20 cellular contexts compared by ENCODE assay signal in genomic region chr6:53280207-53280606, GRCh38.
A peak's percentile ranks its signal among the peaks of the same experiment; 100 is the strongest.
DNase-seq lines count a peak whose midpoint lies in the region; ATAC-seq and TF ChIP-seq lines count a peak whose summit lies in the region.
"Had no signal": no experiment of that assay in that cellular context is flagged by ENCODE, and none has a peak within 500 bp of the region (broad histone marks: within the 10 kb centered on the region; RNA-seq: fewer than 3 reads in every experiment).

No MANE protein-coding gene starts in this region.

- no peaks in the 10 kb centered on the region for H3K36me3 ChIP-seq in breast epithelium
- 0 out of 2 replicates have a peak, but pooled peaks cover 5% of the 10 kb centered on the region for H3K36me3 ChIP-seq in Karpas-422 (ENCODE audit: insufficient read depth, low read length)
- peaks cover 89% of the 10 kb centered on the region for H3K36me3 ChIP-seq in OCI-LY7 (ENCODE audit: insufficient read depth, low read length)
- H3K36me3 ChIP-seq in subcutaneous abdominal adipose tissue (ENCODE audit: control insufficient read depth in 5 of 5, insufficient read depth in 5 of 5, low read length in 5 of 5), result peaks cover 12 to 50% (median 26%) of the 10 kb centered on the region in 5 donors

- H3K9me3 ChIP-seq in breast epithelium (no peaks in the 10 kb centered on the region), Karpas-422 (ENCODE audit: low read length) (no peaks in the 10 kb centered on the region), OCI-LY7 (ENCODE audit: low read length) (no peaks in the 10 kb centered on the region), subcutaneous abdominal adipose tissue (ENCODE audit: control insufficient read depth in 5 of 5, low read length in 5 of 5) (no peaks in the 10 kb centered on the region)
- H3K9me3 ChIP-seq: esophagus squamous epithelium, HAP-1, tibial nerve had no signal

- H3K4me3 Mint-ChIP-seq in MCF 10A (ENCODE audit: unreplicated experiment), result no peak overlapping the region
- H3K4me3 Mint-ChIP-seq: activated naive CD8-positive, alpha-beta T cell treated with anti-CD3 and anti-CD28 coated beads, Interleukin-2, amount 10 ng/mL, durations not matched to agents 7 days and 5 days; effector memory CD8-positive, alpha-beta T cell; natural killer cell treated with Interleukin-12 subunit alpha and Interleukin-12 subunit beta and Interleukin-15 and Interleukin-18, amount 100 ng/mL, for 72 hours; stimulated activated effector memory CD8-positive, alpha-beta T cell treated with anti-CD3 and anti-CD28 coated beads, Interleukin-12 subunit alpha, Interleukin-12 subunit beta, amount 100 ng/mL, for 72 hours had no signal

- H4K20me1 ChIP-seq in Karpas-422 (ENCODE audit: insufficient read depth, low read depth, low read length) (no peaks in the 10 kb centered on the region), OCI-LY7 (ENCODE audit: insufficient read depth, low read length) (no peaks in the 10 kb centered on the region)

- H3K27me3 Mint-ChIP-seq in MCF 10A (ENCODE audit: insufficient read depth, unreplicated experiment), result no peaks in the 10 kb centered on the region
- H3K27me3 Mint-ChIP-seq: activated naive CD8-positive, alpha-beta T cell treated with anti-CD3 and anti-CD28 coated beads, Interleukin-2, amount 10 ng/mL, durations not matched to agents 7 days and 5 days; effector memory CD8-positive, alpha-beta T cell; natural killer cell treated with Interleukin-12 subunit alpha and Interleukin-12 subunit beta and Interleukin-15 and Interleukin-18, amount 100 ng/mL, for 72 hours had no signal

- H3K27ac ChIP-seq in breast epithelium (peak overlapping the region; percentile 3 to 69), Karpas-422 (ENCODE audit: low read length) (0 out of 2 replicates have a peak overlapping the region, but pooled peaks have one; percentile 8), OCI-LY7 (ENCODE audit: low read depth, low read length, poor library complexity, severe bottlenecking) (peak overlapping the region; percentile 34), subcutaneous abdominal adipose tissue (ENCODE audit: low read depth, low read length) (peak overlapping the region; percentile 50)
- H3K27ac ChIP-seq: esophagus squamous epithelium had no signal

- peaks cover 14% of the 10 kb centered on the region for H3K36me3 Mint-ChIP-seq in MCF 10A (ENCODE audit: insufficient read depth, unreplicated experiment)

- H3K4me3 ChIP-seq in breast epithelium, result no peak overlapping the region
- no peak overlapping the region for H3K4me3 ChIP-seq in Karpas-422 (ENCODE audit: low read length)
- H3K4me3 ChIP-seq in OCI-LY7 (ENCODE audit: low read depth, low read length, poor library complexity, severe bottlenecking), result no peak overlapping the region
- H3K4me3 ChIP-seq in subcutaneous abdominal adipose tissue (ENCODE audit: low read depth in 1 of 5, low read length in 5 of 5), result no peak overlapping the region
- H3K4me3 ChIP-seq: esophagus squamous epithelium, HAP-1, tibial nerve had no signal

- H3K79me2 ChIP-seq in Karpas-422 (ENCODE audit: low read length), result peaks cover 72% of the 10 kb centered on the region
- H3K79me2 ChIP-seq in OCI-LY7 (ENCODE audit: insufficient read depth, low read depth, low read length), result peaks cover 16% of the 10 kb centered on the region; the same call in 1 of the 2 replicates

- no peak for ATAC-seq in SK-N-SH treated with all-trans-retinoic acid at 6 μM for 48 hours
- ATAC-seq: effector memory CD8-positive, alpha-beta T cell; natural killer cell treated with Interleukin-12 subunit alpha and Interleukin-12 subunit beta and Interleukin-15 and Interleukin-18, amount 100 ng/mL, for 72 hours; stimulated activated effector memory CD8-positive, alpha-beta T cell treated with anti-CD3 and anti-CD28 coated beads, Interleukin-12 subunit alpha, Interleukin-12 subunit beta, amount 100 ng/mL, for 72 hours had no signal

- no peak overlapping the region for H2AFZ ChIP-seq in Karpas-422 (ENCODE audit: low read length)
- no peak overlapping the region for H2AFZ ChIP-seq in OCI-LY7 (ENCODE audit: low read length)

- CTCF ChIA-PET in MCF 10A (lab: Yijun Ruan, JAX) (interaction anchor here (1.1 to 2.5 kb wide), 3 partner anchors 8 to 204 kb away, joined by 4 to 11 read pairs (median 4); no protein-coding TSS in a partner anchor), OCI-LY7 (lab: Charles Lee; ENCODE audit: unreplicated experiment) (interaction anchor here (0.6 to 1.4 kb wide), 3 partner anchors 14 to 21 kb away, joined by 3 read pairs; no protein-coding TSS in a partner anchor)

- H3K27me3 ChIP-seq in breast epithelium (no peaks in the 10 kb centered on the region), Karpas-422 (ENCODE audit: low read length) (no peaks in the 10 kb centered on the region), subcutaneous abdominal adipose tissue (ENCODE audit: control insufficient read depth in 5 of 5, insufficient read depth in 4 of 5, low read length in 5 of 5) (no peaks in the 10 kb centered on the region)
- H3K27me3 ChIP-seq: esophagus squamous epithelium, tibial nerve had no signal

- POLR2A ChIA-PET in MCF 10A (lab: Yijun Ruan, JAX) (interaction anchor here (0.6 to 1.2 kb wide), 2 partner anchors 10 to 16 kb away, joined by 3 read pairs; no protein-coding TSS in a partner anchor), OCI-LY7 (lab: Charles Lee) (interaction anchor here (0.5 to 1.5 kb wide), 7 partner anchors 12 to 94 kb away, joined by 3 to 6 read pairs (median 4); no protein-coding TSS in a partner anchor)

- no peak for DNase-seq in breast epithelium (ENCODE audit: low spot score in 2 of 2)
- no peak for DNase-seq in MCF 10A (ENCODE audit: unreplicated experiment)
- DNase-seq in Karpas-422, result no peak
- peak; percentile 40 for DNase-seq in OCI-LY7 (ENCODE audit: low spot score)
- DNase-seq in ACHN, result no peak
- no peak for DNase-seq in hepatic stellate cell (ENCODE audit: low spot score)
- DNase-seq: activated CD4-positive, CD25-positive, alpha-beta regulatory T cell treated with anti-CD3 and anti-CD28 coated beads, Interleukin-2, amount 50 U/mL, for 72 hours; activated naive CD8-positive, alpha-beta T cell treated with anti-CD3 and anti-CD28 coated beads, Interleukin-2, amount 10 ng/mL, durations not matched to agents 7 days and 5 days; effector memory CD8-positive, alpha-beta T cell; EL; esophagus squamous epithelium; mesendoderm; NCI-H1105; NCI-H2171 had no signal

- H3K9me2 ChIP-seq in Karpas-422 (replicated peaks; ENCODE audit: insufficient read depth, low read length) (no peaks in the 10 kb centered on the region), OCI-LY7 (ENCODE audit: insufficient read depth, low read length) (no peaks in the 10 kb centered on the region)

- BruUV-seq in MCF 10A (replicated peaks; lab: Mats Ljungman, UMichigan) (no TSS peak), OCI-LY7 (replicated peaks; lab: Mats Ljungman, UMichigan) (no TSS peak)

- no peak overlapping the region for H3K27ac Mint-ChIP-seq in MCF 10A (ENCODE audit: low read depth, unreplicated experiment)
- H3K27ac Mint-ChIP-seq: activated naive CD8-positive, alpha-beta T cell treated with anti-CD3 and anti-CD28 coated beads, Interleukin-2, amount 10 ng/mL, durations not matched to agents 7 days and 5 days; natural killer cell treated with Interleukin-12 subunit alpha and Interleukin-12 subunit beta and Interleukin-15 and Interleukin-18, amount 100 ng/mL, for 72 hours; stimulated activated effector memory CD8-positive, alpha-beta T cell treated with anti-CD3 and anti-CD28 coated beads, Interleukin-12 subunit alpha, Interleukin-12 subunit beta, amount 100 ng/mL, for 72 hours had no signal

- TF ChIP-seq POLR2A in breast epithelium (IDR thresholded peaks at IDR 0.05), result no peak

- H3K9ac ChIP-seq in Karpas-422 (ENCODE audit: low read length), result no peak overlapping the region
- H3K9ac ChIP-seq in subcutaneous abdominal adipose tissue (ENCODE audit: low read length in 5 of 5), result no peak overlapping the region

- in situ Hi-C loops in ACHN (cut with HindIII; ENCODE audit: low pct_ligation_motif_present, low pct_unique_long_range_greater_than_20kb, low sequenced_read_pairs), result no loop called here

- TF ChIP-seq CTCF in breast epithelium (IDR thresholded peaks at IDR 0.05) (no peak), MCF 10A (IDR thresholded peaks at IDR 0.05; ENCODE audit: unreplicated experiment) (no peak), OCI-LY7 (conservative IDR thresholded peaks at IDR 0.05; ENCODE audit: low read length) (no peak)

- H3K9me3 Mint-ChIP-seq in MCF 10A (ENCODE audit: unreplicated experiment), result no peaks in the 10 kb centered on the region
- H3K9me3 Mint-ChIP-seq: activated naive CD8-positive, alpha-beta T cell treated with anti-CD3 and anti-CD28 coated beads, Interleukin-2, amount 10 ng/mL, durations not matched to agents 7 days and 5 days; effector memory CD8-positive, alpha-beta T cell; natural killer cell treated with Interleukin-12 subunit alpha and Interleukin-12 subunit beta and Interleukin-15 and Interleukin-18, amount 100 ng/mL, for 72 hours; stimulated activated effector memory CD8-positive, alpha-beta T cell treated with anti-CD3 and anti-CD28 coated beads, Interleukin-12 subunit alpha, Interleukin-12 subunit beta, amount 100 ng/mL, for 72 hours had no signal

- H3K4me1 Mint-ChIP-seq in MCF 10A (ENCODE audit: insufficient read depth, unreplicated experiment), result no peaks in the 10 kb centered on the region

- H3K4me2 ChIP-seq in Karpas-422 (ENCODE audit: low read depth, low read length, poor library complexity, severe bottlenecking), result no peak overlapping the region
- peak overlapping the region; percentile 42 for H3K4me2 ChIP-seq in OCI-LY7 (ENCODE audit: low read length)

- intact Hi-C loops in breast epithelium (cut with DNase I; ENCODE audit: low total_unique reads), result no loop called here
- intact Hi-C loops in MCF 10A (cut with micrococcal nuclease), result no loop called here
- intact Hi-C loops in OCI-LY7 (cut with micrococcal nuclease; ENCODE audit: unreplicated experiment), result no loop called here

- H3K4me1 ChIP-seq in breast epithelium, result no peaks in the 10 kb centered on the region
- H3K4me1 ChIP-seq in Karpas-422 (ENCODE audit: low read length), result peaks cover 73% of the 10 kb centered on the region
- peaks cover 29% of the 10 kb centered on the region for H3K4me1 ChIP-seq in OCI-LY7 (ENCODE audit: insufficient read depth, low read length, poor library complexity, severe bottlenecking)
- peaks cover 3 to 42% (median 32%) of the 10 kb centered on the region in 5 donors for H3K4me1 ChIP-seq in subcutaneous abdominal adipose tissue (ENCODE audit: control insufficient read depth in 5 of 5, insufficient read depth in 5 of 5, low read length in 5 of 5)
- H3K4me1 ChIP-seq: HAP-1 had no signal
